In the genomic region with DNA sequence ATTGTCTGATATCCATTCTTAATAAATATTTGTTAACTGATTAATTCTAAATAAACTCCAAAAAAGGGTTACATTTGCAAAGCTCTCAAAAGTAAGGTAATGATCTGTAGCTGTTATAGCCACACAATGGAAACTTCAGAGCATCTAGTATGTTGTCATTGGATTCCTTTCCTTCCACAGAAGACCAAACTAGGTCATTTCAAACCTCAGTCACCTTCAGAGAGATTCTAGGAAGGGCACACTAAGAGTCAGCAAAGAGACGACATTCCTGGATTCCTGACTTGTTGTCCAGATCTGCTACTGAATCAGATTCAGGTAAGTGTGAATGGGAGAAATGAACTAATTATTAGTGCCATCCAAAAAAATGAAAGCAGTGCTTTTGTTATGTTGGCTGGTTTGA, we compare ENCODE assay signal across 25 cellular contexts. TPM values are rescaled to one million over a fixed set of nuclear protein-coding genes. Genes with fewer than 3 reads are reported as not detected.
DNase-seq lines count a peak whose midpoint lies in the region; ATAC-seq, FAIRE-seq and TF ChIP-seq lines count a peak whose summit lies in the region.
"Had no signal": no experiment of that assay in that cellular context is flagged by ENCODE, and none has a peak within 500 bp of the region (broad histone marks: within the 10 kb centered on the region; RNA-seq: fewer than 3 reads in every experiment).

No MANE protein-coding gene starts in this region.

- H3K9me3 ChIP-seq in smooth muscle cell (replicated peaks; ENCODE audit: low read depth) (no peaks in the 10 kb centered on the region), trophoblast cell (ENCODE audit: insufficient read depth, low read depth, low read length) (no peaks in the 10 kb centered on the region)
- H3K9me3 ChIP-seq: BE2C had no signal

- peak; percentile 42 for DNase-seq in RCC 7860 (ENCODE audit: low spot score)
- DNase-seq in coronary artery (ENCODE audit: low spot score): no peak
- DNase-seq in smooth muscle cell (lab: John Stamatoyannopoulos, UW; ENCODE audit: unreplicated experiment): no peak
- no peak for DNase-seq in trophoblast cell
- no peak for DNase-seq in foreskin melanocyte
- DNase-seq: ACHN; BE2C; CD8-positive, alpha-beta memory T cell; DMS79 treated with DMSO at 0.1 percent for 48 hours; GF-D8; Kasumi-1; NCI-H1105 treated with DMSO at 0.1 percent for 48 hours; NCI-H2029 treated with DMSO at 0.1 percent for 48 hours; NCI-H2227 treated with DMSO at 0.1 percent for 48 hours; NCI-H526 treated with DMSO at 0.1 percent for 48 hours; PC-9; RPMI8226; SHP77 had no signal

- no peak overlapping the region for H2BK120ac ChIP-seq in trophoblast cell (ENCODE audit: insufficient read depth, low read length, poor library complexity)

- H3F3A ChIP-seq in smooth muscle cell (ENCODE audit: low read depth): peaks cover 7% of the 10 kb centered on the region

- H2BK12ac ChIP-seq in trophoblast cell (ENCODE audit: low read length): no peak overlapping the region

- H2AFZ ChIP-seq in ACC112 (ENCODE audit: low read length, unreplicated experiment) (peak overlapping the region; percentile 43), smooth muscle cell (ENCODE audit: low read depth) (peak overlapping the region; percentile 21), trophoblast cell (ENCODE audit: insufficient read depth, low read length, poor library complexity) (no peak overlapping the region)
- H2AFZ ChIP-seq: PC-9 had no signal

- H4K20me1 ChIP-seq in smooth muscle cell (ENCODE audit: low read depth): no peaks in the 10 kb centered on the region

- H3K23ac ChIP-seq in trophoblast cell (ENCODE audit: low read length): no peak overlapping the region

- no peak overlapping the region for H3K4ac ChIP-seq in trophoblast cell (ENCODE audit: low read depth, low read length)

- H4K8ac ChIP-seq in trophoblast cell (ENCODE audit: low read depth, low read length): no peak overlapping the region

- H3K9ac ChIP-seq in smooth muscle cell (ENCODE audit: low read depth): no peak overlapping the region
- no peak overlapping the region for H3K9ac ChIP-seq in trophoblast cell (ENCODE audit: low read length)

- TF ChIP-seq CTCF in coronary artery (IDR thresholded peaks at IDR 0.05) (no peak), smooth muscle cell (IDR thresholded peaks at IDR 0.05; ENCODE audit: borderline replicate concordance, insufficient read depth, poor library complexity, severe bottlenecking) (no peak)

- no peak overlapping the region for H3K14ac ChIP-seq in trophoblast cell (ENCODE audit: low read length)

- no peak overlapping the region for H2AK5ac ChIP-seq in trophoblast cell (ENCODE audit: low read length)

- H3K18ac ChIP-seq in trophoblast cell (ENCODE audit: low read length): no peak overlapping the region

- H3K27me3 ChIP-seq in ACC112 (ENCODE audit: insufficient read depth, low read length) (no peaks in the 10 kb centered on the region), smooth muscle cell (ENCODE audit: low read depth) (peaks cover 10% of the 10 kb centered on the region), trophoblast cell (ENCODE audit: insufficient read depth, low read length) (no peaks in the 10 kb centered on the region)

- H4K12ac ChIP-seq in trophoblast cell (ENCODE audit: low read depth, low read length): no peak overlapping the region

- FAIRE-seq in RCC 7860 (lab: Jason Lieb, UNC): no peak
- FAIRE-seq: GM12891, HepG2, K562 had no signal

- no peak overlapping the region for H3K4me2 ChIP-seq in smooth muscle cell
- no peak overlapping the region for H3K4me2 ChIP-seq in trophoblast cell (ENCODE audit: low read length)
- H3K4me2 ChIP-seq: PC-9 had no signal

- H3K27ac ChIP-seq in ACC112 (ENCODE audit: low read depth, low read length) (peak overlapping the region; percentile 94), coronary artery (peak overlapping the region; percentile 56 to 93), smooth muscle cell (ENCODE audit: low read depth) (no peak overlapping the region), trophoblast cell (ENCODE audit: low read depth, low read length) (no peak overlapping the region)
- H3K27ac ChIP-seq: 22Rv1, PC-9 had no signal

- H4K91ac ChIP-seq in trophoblast cell (ENCODE audit: low read depth, low read length): no peak overlapping the region

- no peak overlapping the region for H2BK5ac ChIP-seq in trophoblast cell (ENCODE audit: low read depth, low read length, poor library complexity)

- no peak for ATAC-seq in GM21717 (IDR thresholded peaks at IDR 0.05; ENCODE audit: unreplicated experiment)
- ATAC-seq: HepG2, K562 had no signal

- H3K79me2 ChIP-seq in ACC112 (ENCODE audit: control insufficient read depth, insufficient read depth, low read length, unreplicated experiment): peaks cover 28% of the 10 kb centered on the region
- no peaks in the 10 kb centered on the region for H3K79me2 ChIP-seq in smooth muscle cell (ENCODE audit: low read depth)
- no peaks in the 10 kb centered on the region for H3K79me2 ChIP-seq in trophoblast cell (ENCODE audit: control insufficient read depth, insufficient read depth, low read length, poor library complexity)

- no peak overlapping the region for H3K4me3 ChIP-seq in ACC112 (ENCODE audit: low read depth, low read length)
- H3K4me3 ChIP-seq in coronary artery: peak overlapping the region; percentile 88
- no peak overlapping the region for H3K4me3 ChIP-seq in smooth muscle cell
- no peak overlapping the region for H3K4me3 ChIP-seq in trophoblast cell (ENCODE audit: low read depth, low read length)
- H3K4me3 ChIP-seq: K562, PC-9 had no signal

- peaks cover 32% of the 10 kb centered on the region for H3K4me1 ChIP-seq in ACC112 (ENCODE audit: control insufficient read depth, insufficient read depth, low read length, unreplicated experiment)
- H3K4me1 ChIP-seq in smooth muscle cell (ENCODE audit: low read depth): peaks cover 13% of the 10 kb centered on the region
- peaks cover 3 to 10% of the 10 kb centered on the region in 2 experiments for H3K4me1 ChIP-seq in trophoblast cell (ENCODE audit: control insufficient read depth in 1 of 2, insufficient read depth in 2 of 2, low read length in 2 of 2)
- H3K4me1 ChIP-seq: BE2C had no signal

- 0 out of 2 replicates have a peak, but pooled peaks cover 3% of the 10 kb centered on the region for H3K36me3 ChIP-seq in ACC112 (ENCODE audit: insufficient read depth, low read length)
- H3K36me3 ChIP-seq in smooth muscle cell (ENCODE audit: low read depth): no peaks in the 10 kb centered on the region
- H3K36me3 ChIP-seq in trophoblast cell (ENCODE audit: control insufficient read depth in 1 of 2, insufficient read depth in 2 of 2, low read length in 2 of 2): no peaks in the 10 kb centered on the region
- H3K36me3 ChIP-seq: BE2C had no signal

- 37% methylated on average over 1 of the region's 1 CpG for whole genome bisulfite sequencing in smooth muscle cell (ENCODE audit: low lambda C conversion rate)
- WGBS in trophoblast cell (ENCODE audit: extremely low coverage, insufficient coverage, insufficient read length): no CpG with 5 or more reads among the region's 1 CpG

- peaks cover 2% of the 10 kb centered on the region for H3K79me1 ChIP-seq in trophoblast cell (ENCODE audit: low read length)

RNA-seq across cellular contexts. Expression of gene COL8A1, which starts 3.0 kb away (rescaled TPM):
- total RNA-seq in smooth muscle cell: 8.2 and 17.1 TPM in 2 replicates
- 7.9 and 9.3 TPM in 2 replicates for polyA plus RNA-seq in smooth muscle cell
- polyA plus RNA-seq in trophoblast cell (2013): 0.77 and 0.96 TPM in 2 replicates
- total RNA-seq: CD8-positive, alpha-beta memory T cell; HepG2 had no signal
- polyA plus RNA-seq: CD14-positive monocyte; CD8-positive, alpha-beta memory T cell; HepG2; K562 had no signal

Comparison
In these comparisons a context has a peak if more than half of its experiments do, and no peak if none do; other contexts are left out.
1. H3K27ac ChIP-seq: peak in ACC112 (single experiment) and coronary artery (2 of 2); none in smooth muscle cell (single experiment) and trophoblast cell (single experiment).